Comparison of ENCODE assay signal across 8 cellular contexts in the genomic region with DNA sequence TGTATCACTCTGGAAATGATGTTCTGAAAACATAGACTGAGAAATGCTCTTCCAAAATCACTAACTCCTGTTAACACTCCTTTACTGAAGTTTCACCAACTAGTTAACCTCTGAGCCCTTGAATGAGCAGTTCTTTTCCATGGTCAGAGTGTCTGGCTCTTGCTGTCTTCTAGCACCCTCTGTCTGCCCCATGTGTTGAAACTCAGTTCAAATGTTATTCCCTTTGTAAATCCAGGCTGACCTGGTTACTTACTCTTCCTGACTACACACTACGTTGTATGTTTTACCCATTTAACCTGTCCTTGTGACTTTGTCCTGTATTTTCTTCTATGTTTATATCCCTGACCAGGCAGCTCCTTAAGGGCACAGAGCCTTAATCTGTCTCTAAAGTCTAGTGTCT.
DNase-seq lines count a peak whose midpoint lies in the region; ATAC-seq, FAIRE-seq and TF ChIP-seq lines count a peak whose summit lies in the region.

No MANE protein-coding gene starts in this region.

- H3K27me3 ChIP-seq in H9 (ENCODE audit: insufficient read depth, low read length) (no peaks in the 10 kb centered on the region), OCI-LY3 (ENCODE audit: low read depth, low read length) (no peaks in the 10 kb centered on the region)

- H3K79me1 ChIP-seq in H9 (ENCODE audit: insufficient read depth, low read depth, low read length, poor library complexity, severe bottlenecking): no peaks in the 10 kb centered on the region

- H4K91ac ChIP-seq in H9 (ENCODE audit: insufficient read length, low read depth, low read length): no peak overlapping the region

- H3K79me2 ChIP-seq in H9 (ENCODE audit: insufficient read depth, low read length) (no peaks in the 10 kb centered on the region), OCI-LY3 (ENCODE audit: low read length) (no peaks in the 10 kb centered on the region)

- no peak overlapping the region for H4K5ac ChIP-seq in H9 (ENCODE audit: insufficient read length, low read depth, low read length)

- no peak overlapping the region for H3K14ac ChIP-seq in H9 (ENCODE audit: insufficient read depth, low read length)

- no peaks in the 10 kb centered on the region for H3K36me3 ChIP-seq in OCI-LY3 (replicated peaks; ENCODE audit: low read depth, low read length)

- no peak overlapping the region for H2BK15ac ChIP-seq in H9 (ENCODE audit: low read depth, low read length)

- no peak overlapping the region for H2BK20ac ChIP-seq in H9 (ENCODE audit: low read depth, low read length, poor library complexity, severe bottlenecking)

- H3K9me3 Mint-ChIP-seq in H9 (no peaks in the 10 kb centered on the region), neural crest cell (no peaks in the 10 kb centered on the region), CD14-positive monocyte (peaks cover 0 to 2% (median 0%) of the 10 kb centered on the region in 7 donors)

- H3K23ac ChIP-seq in H9 (ENCODE audit: insufficient read length, low read depth, low read length): no peak overlapping the region

- H3K27ac Mint-ChIP-seq in H9 (peak overlapping the region in 1 of 3 experiments; percentile 2; a peak in 2 of 7 replicates), neural crest cell (ENCODE audit: unreplicated experiment) (no peak overlapping the region), CD14-positive monocyte (no peak overlapping the region)

- no peak overlapping the region for H2BK5ac ChIP-seq in H9 (ENCODE audit: insufficient read length, low read length)

- H3K4me1 Mint-ChIP-seq in H9 (peaks cover 12 to 15% of the 10 kb centered on the region in 2 experiments), neural crest cell (no peaks in the 10 kb centered on the region), CD14-positive monocyte (no peaks in the 10 kb centered on the region)

- no peaks in the 10 kb centered on the region for H4K20me1 ChIP-seq in H9 (ENCODE audit: control insufficient read depth, insufficient read depth, insufficient read length)
- H4K20me1 ChIP-seq in OCI-LY3 (ENCODE audit: insufficient read depth, low read length): no peaks in the 10 kb centered on the region

- intact Hi-C loops in CD14-positive monocyte (cut with micrococcal nuclease): no loop called here

- no peak overlapping the region for H2BK120ac ChIP-seq in H9 (ENCODE audit: low read depth, low read length, poor library complexity, severe bottlenecking)

- no peak overlapping the region for H3K18ac ChIP-seq in H9 (ENCODE audit: insufficient read length, low read depth, low read length)

- H3K4me3 ChIP-seq in OCI-LY3 (ENCODE audit: low read length): no peak overlapping the region

- TF ChIP-seq CTCF in H9 (conservative IDR thresholded peaks at IDR 0.05) (peak; percentile 64), OCI-LY3 (IDR thresholded peaks at IDR 0.05; ENCODE audit: low read depth, low read length) (peak; percentile 92), neural crest cell (conservative IDR thresholded peaks at IDR 0.05) (peak; percentile 52), CD14-positive monocyte (IDR thresholded peaks at IDR 0.05) (no peak)

- H3K23me2 ChIP-seq in H9 (ENCODE audit: insufficient read length, low read depth, low read length, poor library complexity, severe bottlenecking): no peaks in the 10 kb centered on the region

- H3K27ac ChIP-seq in H9 (ENCODE audit: insufficient read length, low read depth, low read length): no peak overlapping the region
- H3K27ac ChIP-seq in OCI-LY3 (ENCODE audit: low read length): no peak overlapping the region

- H2AK5ac ChIP-seq in H9 (ENCODE audit: insufficient read length, low read length): no peak overlapping the region

- peak; percentile 26 for FAIRE-seq in endometrium (lab: Jason Lieb, UNC)

- H3K9me3 ChIP-seq in H9 (ENCODE audit: control insufficient read depth, low read depth, low read length): no peaks in the 10 kb centered on the region
- H3K9me3 ChIP-seq in OCI-LY3 (ENCODE audit: insufficient read depth, low read length): no peaks in the 10 kb centered on the region

- H3K4me3 Mint-ChIP-seq in H9 (no peak overlapping the region), neural crest cell (no peak overlapping the region), CD14-positive monocyte (no peak overlapping the region)

- H3K36me3 Mint-ChIP-seq in H9 (ENCODE audit: insufficient read depth in 1 of 3, low read depth in 3 of 3): no peaks in the 10 kb centered on the region; a peak in 1 of 7 replicates
- H3K36me3 Mint-ChIP-seq in neural crest cell (ENCODE audit: low read depth): no peaks in the 10 kb centered on the region
- H3K36me3 Mint-ChIP-seq in CD14-positive monocyte: no peaks in the 10 kb centered on the region

- no peaks in the 10 kb centered on the region for H3K27me3 Mint-ChIP-seq in H9 (ENCODE audit: low read depth)
- no peaks in the 10 kb centered on the region for H3K27me3 Mint-ChIP-seq in neural crest cell (ENCODE audit: low read depth)
- H3K27me3 Mint-ChIP-seq in CD14-positive monocyte (ENCODE audit: low read depth in 3 of 3): peaks cover 0 to 2% (median 0%) of the 10 kb centered on the region in 3 donors

- no CpG with 5 or more reads among the region's 1 CpG for WGBS in H9 (ENCODE audit: extremely low coverage, insufficient read length, low lambda C conversion rate)

- peak; percentile 33 for DNase-seq in H9
- DNase-seq in neural crest cell (ENCODE audit: low read depth, low spot score): no peak
- DNase-seq in activated CD8-positive, alpha-beta memory T cell treated with anti-CD3 and anti-CD28 coated beads, Interleukin-2, amount 50 U/mL, for 4 hours: no peak
- no peak for DNase-seq in GDM1 (lab: John Stamatoyannopoulos, UW)
- no peak for DNase-seq in CD14-positive monocyte (ENCODE audit: low spot score)

- H2BK12ac ChIP-seq in H9 (ENCODE audit: insufficient read length, low read depth, low read length): no peak overlapping the region

- H3K4me1 ChIP-seq in H9 (ENCODE audit: insufficient read depth, low read length) (no peaks in the 10 kb centered on the region; the same call in 1 of the 2 replicates), OCI-LY3 (ENCODE audit: low read length) (peaks cover 8% of the 10 kb centered on the region)

- no peak overlapping the region for H4K8ac ChIP-seq in H9 (replicated peaks; ENCODE audit: insufficient read length, low read depth, low read length)

- H3K4me2 ChIP-seq in H9 (ENCODE audit: insufficient read depth, insufficient read length, low read length) (no peak overlapping the region), OCI-LY3 (ENCODE audit: low read length) (peak overlapping the region; percentile 19; the same call in 1 of the 2 replicates)

- H2AFZ ChIP-seq in H9 (ENCODE audit: low read length) (no peak overlapping the region), OCI-LY3 (ENCODE audit: low read depth, low read length) (no peak overlapping the region)

- H3K9ac ChIP-seq in H9 (ENCODE audit: extremely low read depth, insufficient read length, low read length) (no peak overlapping the region), OCI-LY3 (ENCODE audit: low read length) (no peak overlapping the region)

- no peak overlapping the region for H3T11ph ChIP-seq in H9 (ENCODE audit: low read length)

- no peak overlapping the region for H3K56ac ChIP-seq in H9 (ENCODE audit: insufficient read length, low read depth, low read length)

- H3K4ac ChIP-seq in H9 (ENCODE audit: low read depth, low read length): no peak overlapping the region

- no peak for ATAC-seq in GM19023 (IDR thresholded peaks at IDR 0.05; ENCODE audit: unreplicated experiment)
